2 cellular contexts compared by ENCODE assay signal in genomic region chr10:61642073-61642637, GRCh38.
TF ChIP-seq lines count a peak whose summit lies in the region.

No MANE protein-coding gene starts in this region.

TF ChIP-seq in HEK293, 187 proteins besides CTCF, POLR2A, EP300 and RAD21 (continued from another document):
- TF ChIP-seq, protein P1, sequence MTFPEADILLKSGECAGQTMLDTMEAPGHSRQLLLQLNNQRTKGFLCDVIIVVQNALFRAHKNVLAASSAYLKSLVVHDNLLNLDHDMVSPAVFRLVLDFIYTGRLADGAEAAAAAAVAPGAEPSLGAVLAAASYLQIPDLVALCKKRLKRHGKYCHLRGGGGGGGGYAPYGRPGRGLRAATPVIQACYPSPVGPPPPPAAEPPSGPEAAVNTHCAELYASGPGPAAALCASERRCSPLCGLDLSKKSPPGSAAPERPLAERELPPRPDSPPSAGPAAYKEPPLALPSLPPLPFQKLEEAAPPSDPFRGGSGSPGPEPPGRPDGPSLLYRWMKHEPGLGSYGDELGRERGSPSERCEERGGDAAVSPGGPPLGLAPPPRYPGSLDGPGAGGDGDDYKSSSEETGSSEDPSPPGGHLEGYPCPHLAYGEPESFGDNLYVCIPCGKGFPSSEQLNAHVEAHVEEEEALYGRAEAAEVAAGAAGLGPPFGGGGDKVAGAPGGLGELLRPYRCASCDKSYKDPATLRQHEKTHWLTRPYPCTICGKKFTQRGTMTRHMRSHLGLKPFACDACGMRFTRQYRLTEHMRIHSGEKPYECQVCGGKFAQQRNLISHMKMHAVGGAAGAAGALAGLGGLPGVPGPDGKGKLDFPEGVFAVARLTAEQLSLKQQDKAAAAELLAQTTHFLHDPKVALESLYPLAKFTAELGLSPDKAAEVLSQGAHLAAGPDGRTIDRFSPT (tag by site-specific recombination; IDR thresholded peaks at IDR 0.05): peak; percentile 80
- TF ChIP-seq ZFHX2 (tag by site-specific recombination; conservative IDR thresholded peaks at IDR 0.05) (no peak), SP7 (tag by site-specific recombination; IDR thresholded peaks at IDR 0.05) (peak; percentile 42; the same call in 1 of the 2 replicates), GLIS1 (tag by site-specific recombination; IDR thresholded peaks at IDR 0.05) (no peak), ZEB2 (tag by site-specific recombination; IDR thresholded peaks at IDR 0.05) (0 out of 2 replicates have a peak, but pooled peaks have one; percentile 20), ZNF596 (tag by site-specific recombination; IDR thresholded peaks at IDR 0.05) (no peak), ATF2 (tag by site-specific recombination; IDR thresholded peaks at IDR 0.05; ENCODE audit: low read depth) (peak; percentile 80), ZNF514 (tag by site-specific recombination; IDR thresholded peaks at IDR 0.05) (no peak), PBX3 (CRISPR knock-in tag; IDR thresholded peaks at IDR 0.05) (no peak), ZNF670 (tag by site-specific recombination; IDR thresholded peaks at IDR 0.05; ENCODE audit: low read depth) (no peak), ZNF677 (tag by site-specific recombination; IDR thresholded peaks at IDR 0.05) (no peak), ZNF624 (tag by site-specific recombination; IDR thresholded peaks at IDR 0.05) (no peak), ZNF311 (tag by site-specific recombination; IDR thresholded peaks at IDR 0.05; ENCODE audit: borderline replicate concordance) (no peak), ZNF48 (tag by site-specific recombination; IDR thresholded peaks at IDR 0.05) (no peak), INSM2 (tag by site-specific recombination; IDR thresholded peaks at IDR 0.05) (peak; percentile 94)
- TF ChIP-seq, protein P2, sequence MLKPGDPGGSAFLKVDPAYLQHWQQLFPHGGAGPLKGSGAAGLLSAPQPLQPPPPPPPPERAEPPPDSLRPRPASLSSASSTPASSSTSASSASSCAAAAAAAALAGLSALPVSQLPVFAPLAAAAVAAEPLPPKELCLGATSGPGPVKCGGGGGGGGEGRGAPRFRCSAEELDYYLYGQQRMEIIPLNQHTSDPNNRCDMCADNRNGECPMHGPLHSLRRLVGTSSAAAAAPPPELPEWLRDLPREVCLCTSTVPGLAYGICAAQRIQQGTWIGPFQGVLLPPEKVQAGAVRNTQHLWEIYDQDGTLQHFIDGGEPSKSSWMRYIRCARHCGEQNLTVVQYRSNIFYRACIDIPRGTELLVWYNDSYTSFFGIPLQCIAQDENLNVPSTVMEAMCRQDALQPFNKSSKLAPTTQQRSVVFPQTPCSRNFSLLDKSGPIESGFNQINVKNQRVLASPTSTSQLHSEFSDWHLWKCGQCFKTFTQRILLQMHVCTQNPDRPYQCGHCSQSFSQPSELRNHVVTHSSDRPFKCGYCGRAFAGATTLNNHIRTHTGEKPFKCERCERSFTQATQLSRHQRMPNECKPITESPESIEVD (tag by site-specific recombination; IDR thresholded peaks at IDR 0.05): peak; percentile 68

TF ChIP-seq in WTC11, 78 proteins besides CTCF, POLR2A, EP300 and RAD21 (continued from another document):
- TF ChIP-seq IRF2 (CRISPR knock-in tag; IDR thresholded peaks at IDR 0.05; ENCODE audit: borderline replicate concordance, low read depth) (no peak), ZBTB21 (CRISPR knock-in tag; IDR thresholded peaks at IDR 0.05; ENCODE audit: borderline replicate concordance) (no peak), HMGXB4 (CRISPR knock-in tag; IDR thresholded peaks at IDR 0.05) (no peak), RELA (CRISPR knock-in tag; IDR thresholded peaks at IDR 0.05; ENCODE audit: borderline replicate concordance) (no peak)
- TF ChIP-seq, protein P3, sequence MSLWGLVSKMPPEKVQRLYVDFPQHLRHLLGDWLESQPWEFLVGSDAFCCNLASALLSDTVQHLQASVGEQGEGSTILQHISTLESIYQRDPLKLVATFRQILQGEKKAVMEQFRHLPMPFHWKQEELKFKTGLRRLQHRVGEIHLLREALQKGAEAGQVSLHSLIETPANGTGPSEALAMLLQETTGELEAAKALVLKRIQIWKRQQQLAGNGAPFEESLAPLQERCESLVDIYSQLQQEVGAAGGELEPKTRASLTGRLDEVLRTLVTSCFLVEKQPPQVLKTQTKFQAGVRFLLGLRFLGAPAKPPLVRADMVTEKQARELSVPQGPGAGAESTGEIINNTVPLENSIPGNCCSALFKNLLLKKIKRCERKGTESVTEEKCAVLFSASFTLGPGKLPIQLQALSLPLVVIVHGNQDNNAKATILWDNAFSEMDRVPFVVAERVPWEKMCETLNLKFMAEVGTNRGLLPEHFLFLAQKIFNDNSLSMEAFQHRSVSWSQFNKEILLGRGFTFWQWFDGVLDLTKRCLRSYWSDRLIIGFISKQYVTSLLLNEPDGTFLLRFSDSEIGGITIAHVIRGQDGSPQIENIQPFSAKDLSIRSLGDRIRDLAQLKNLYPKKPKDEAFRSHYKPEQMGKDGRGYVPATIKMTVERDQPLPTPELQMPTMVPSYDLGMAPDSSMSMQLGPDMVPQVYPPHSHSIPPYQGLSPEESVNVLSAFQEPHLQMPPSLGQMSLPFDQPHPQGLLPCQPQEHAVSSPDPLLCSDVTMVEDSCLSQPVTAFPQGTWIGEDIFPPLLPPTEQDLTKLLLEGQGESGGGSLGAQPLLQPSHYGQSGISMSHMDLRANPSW (CRISPR knock-in tag; conservative IDR thresholded peaks at IDR 0.05; ENCODE audit: low read depth): no peak
- TF ChIP-seq, protein P4, sequence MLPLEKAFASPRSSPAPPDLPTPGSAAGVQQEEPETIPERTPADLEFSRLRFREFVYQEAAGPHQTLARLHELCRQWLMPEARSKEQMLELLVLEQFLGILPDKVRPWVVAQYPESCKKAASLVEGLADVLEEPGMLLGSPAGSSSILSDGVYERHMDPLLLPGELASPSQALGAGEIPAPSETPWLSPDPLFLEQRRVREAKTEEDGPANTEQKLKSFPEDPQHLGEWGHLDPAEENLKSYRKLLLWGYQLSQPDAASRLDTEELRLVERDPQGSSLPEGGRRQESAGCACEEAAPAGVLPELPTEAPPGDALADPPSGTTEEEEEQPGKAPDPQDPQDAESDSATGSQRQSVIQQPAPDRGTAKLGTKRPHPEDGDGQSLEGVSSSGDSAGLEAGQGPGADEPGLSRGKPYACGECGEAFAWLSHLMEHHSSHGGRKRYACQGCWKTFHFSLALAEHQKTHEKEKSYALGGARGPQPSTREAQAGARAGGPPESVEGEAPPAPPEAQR (CRISPR knock-in tag; IDR thresholded peaks at IDR 0.05): no peak
